In the genomic region with DNA sequence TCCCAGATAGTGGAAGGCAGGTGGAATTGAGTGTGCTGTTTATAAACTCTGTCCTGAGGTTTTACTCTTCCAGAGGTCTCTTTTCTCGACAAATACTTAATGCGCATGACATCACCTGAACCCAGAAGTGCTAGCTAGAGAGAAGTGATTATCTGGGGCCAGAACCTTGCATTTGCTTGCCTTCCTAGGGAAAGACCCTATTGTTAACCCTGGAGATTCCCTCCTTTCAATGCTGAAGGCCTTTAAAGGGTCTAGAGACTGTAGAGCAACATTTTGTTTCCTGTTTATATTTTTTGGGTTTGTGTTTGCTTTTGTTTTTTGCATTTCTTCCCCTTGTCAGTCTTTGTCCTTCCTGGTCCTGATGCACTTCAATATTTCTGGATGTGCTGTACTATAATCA, we compare ENCODE assay signal across 12 cellular contexts. TPM values are rescaled to one million over a fixed set of nuclear protein-coding genes. Genes with fewer than 3 reads are reported as not detected.
DNase-seq lines count a peak whose midpoint lies in the region; ATAC-seq and TF ChIP-seq lines count a peak whose summit lies in the region.
"Had no signal": no experiment of that assay in that cellular context is flagged by ENCODE, and none has a peak within 500 bp of the region (broad histone marks: within the 10 kb centered on the region; RNA-seq: fewer than 3 reads in every experiment).

No MANE protein-coding gene starts in this region.

- no peak overlapping the region for H3K4me3 Mint-ChIP-seq in activated CD4-positive, alpha-beta T cell treated with anti-CD3 and anti-CD28 coated beads, Interleukin-2, amount 10 ng/mL, durations not matched to agents 7 days and 5 days
- H3K4me3 Mint-ChIP-seq in activated naive CD8-positive, alpha-beta T cell treated with anti-CD3 and anti-CD28 coated beads, Interleukin-2, amount 50 U/mL, for 24 hours, result no peak overlapping the region
- H3K4me3 Mint-ChIP-seq: endodermal cell had no signal

- H3K36me3 Mint-ChIP-seq in activated CD4-positive, alpha-beta T cell treated with anti-CD3 and anti-CD28 coated beads, Interleukin-2, amount 10 ng/mL, durations not matched to agents 7 days and 5 days (ENCODE audit: low read depth), result peaks cover 21% of the 10 kb centered on the region
- H3K36me3 Mint-ChIP-seq in activated naive CD8-positive, alpha-beta T cell treated with anti-CD3 and anti-CD28 coated beads, Interleukin-2, amount 50 U/mL, for 24 hours (ENCODE audit: low read depth), result peaks cover 2% of the 10 kb centered on the region
- H3K36me3 Mint-ChIP-seq: activated naive CD4-positive, alpha-beta T cell treated with anti-CD3 and anti-CD28 coated beads, Interleukin-2, amount 50 U/mL, for 72 hours had no signal

- H3K36me3 ChIP-seq in lung (ENCODE audit: control insufficient read depth in 2 of 2, insufficient read depth in 2 of 2, low read length in 2 of 2) (peaks cover 0 to 3% of the 10 kb centered on the region in 2 donors), tibial artery (no peaks in the 10 kb centered on the region)

- peak overlapping the region; percentile 60 for H3K27ac Mint-ChIP-seq in activated CD4-positive, alpha-beta T cell treated with anti-CD3 and anti-CD28 coated beads, Interleukin-2, amount 10 ng/mL, durations not matched to agents 7 days and 5 days
- peak overlapping the region; percentile 81 for H3K27ac Mint-ChIP-seq in activated naive CD8-positive, alpha-beta T cell treated with anti-CD3 and anti-CD28 coated beads, Interleukin-2, amount 50 U/mL, for 24 hours
- H3K27ac Mint-ChIP-seq: endodermal cell had no signal

- H3K4me3 ChIP-seq in lung (no peak overlapping the region), tibial artery (no peak overlapping the region)

- POLR2A ChIA-PET in activated CD4-positive, alpha-beta T cell treated with anti-CD3 and anti-CD28 coated beads, Interleukin-2, amount 10 ng/mL, durations not matched to agents 7 days and 5 days (lab: Charles Lee), result interaction anchor here (0.9 kb wide), 1 partner anchor 10 kb away, joined by 4 read pairs; no protein-coding TSS in a partner anchor

- DNase-seq in activated CD4-positive, alpha-beta T cell treated with anti-CD3 and anti-CD28 coated beads, Interleukin-2, amount 10 ng/mL, durations not matched to agents 7 days and 5 days, result no peak
- DNase-seq in activated CD4-positive, alpha-beta T cell treated with anti-CD3 and anti-CD28 coated beads for 4 hours, result no peak
- DNase-seq in activated naive CD8-positive, alpha-beta T cell treated with anti-CD3 and anti-CD28 coated beads, Interleukin-2, amount 50 U/mL, for 24 hours, result no peak
- no peak for DNase-seq in lung (ENCODE audit: low spot score)
- DNase-seq in tibial artery, result no peak
- DNase-seq in SW 1271 (lab: John Stamatoyannopoulos, UW), result no peak
- DNase-seq in NCI-H345 treated with DMSO at 0.1 percent for 48 hours (lab: John Stamatoyannopoulos, UW; ENCODE audit: unreplicated experiment), result no peak
- no peak for DNase-seq in AG20443 (ENCODE audit: low spot score)
- DNase-seq: activated CD4-positive, alpha-beta T cell treated with anti-CD3 and anti-CD28 coated beads for 1 hour; endodermal cell; NCI-H345 had no signal

- H3K27me3 ChIP-seq in lung (ENCODE audit: control insufficient read depth, insufficient read depth), result no peaks in the 10 kb centered on the region
- no peaks in the 10 kb centered on the region for H3K27me3 ChIP-seq in tibial artery

- TF ChIP-seq CTCF in lung (IDR thresholded peaks at IDR 0.05; ENCODE audit: control extremely low read depth, extremely low read depth) (no peak), tibial artery (IDR thresholded peaks at IDR 0.05) (no peak)

- no peaks in the 10 kb centered on the region for H3K27me3 Mint-ChIP-seq in activated CD4-positive, alpha-beta T cell treated with anti-CD3 and anti-CD28 coated beads, Interleukin-2, amount 10 ng/mL, durations not matched to agents 7 days and 5 days
- H3K27me3 Mint-ChIP-seq in activated naive CD8-positive, alpha-beta T cell treated with anti-CD3 and anti-CD28 coated beads, Interleukin-2, amount 50 U/mL, for 24 hours, result no peaks in the 10 kb centered on the region

- 72 to 81% methylated on average over 2 of the region's 2 CpGs for WGBS in lung, 2 donors

- intact Hi-C loops in tibial artery (cut with DNase I; ENCODE audit: low total_unique reads), result no loop called here

- H3K4me1 ChIP-seq in lung (ENCODE audit: control insufficient read depth in 2 of 2, insufficient read depth in 2 of 2, low read length in 2 of 2) (peaks cover 16 to 51% of the 10 kb centered on the region in 2 donors), tibial artery (peaks cover 0 to 73% (median 39%) of the 10 kb centered on the region in 4 donors)

- H3K4me1 Mint-ChIP-seq in activated CD4-positive, alpha-beta T cell treated with anti-CD3 and anti-CD28 coated beads, Interleukin-2, amount 10 ng/mL, durations not matched to agents 7 days and 5 days, result peaks cover 54% of the 10 kb centered on the region
- H3K4me1 Mint-ChIP-seq in activated naive CD8-positive, alpha-beta T cell treated with anti-CD3 and anti-CD28 coated beads, Interleukin-2, amount 50 U/mL, for 24 hours, result peaks cover 53% of the 10 kb centered on the region

- H3K27ac ChIP-seq in lung (ENCODE audit: low read depth in 1 of 2, low read length in 1 of 2) (peak overlapping the region; percentile 60 to 80), tibial artery (peak overlapping the region; percentile 46 to 48)

- ATAC-seq in activated naive CD8-positive, alpha-beta T cell treated with anti-CD3 and anti-CD28 coated beads, Interleukin-2, amount 50 U/mL, for 24 hours, result no peak
- no peak for ATAC-seq in lung (ENCODE audit: insufficient read depth, low FRiP score)

- CTCF ChIA-PET in activated CD4-positive, alpha-beta T cell treated with anti-CD3 and anti-CD28 coated beads, Interleukin-2, amount 10 ng/mL, durations not matched to agents 7 days and 5 days (lab: Charles Lee), result interaction anchor here (0.6 to 2.6 kb wide), 4 partner anchors 9 to 474 kb away, joined by 3 to 12 read pairs (median 6); no protein-coding TSS in a partner anchor

- H3K9me3 Mint-ChIP-seq in activated CD4-positive, alpha-beta T cell treated with anti-CD3 and anti-CD28 coated beads, Interleukin-2, amount 10 ng/mL, durations not matched to agents 7 days and 5 days, result no peaks in the 10 kb centered on the region
- no peaks in the 10 kb centered on the region for H3K9me3 Mint-ChIP-seq in activated naive CD8-positive, alpha-beta T cell treated with anti-CD3 and anti-CD28 coated beads, Interleukin-2, amount 50 U/mL, for 24 hours
- H3K9me3 Mint-ChIP-seq: activated naive CD4-positive, alpha-beta T cell treated with anti-CD3 and anti-CD28 coated beads, Interleukin-2, amount 50 U/mL, for 72 hours; endodermal cell had no signal

- H3K9me3 ChIP-seq in lung (ENCODE audit: control insufficient read depth in 2 of 2, insufficient read depth in 1 of 2, low read length in 1 of 2), result no peaks in the 10 kb centered on the region
- H3K9me3 ChIP-seq in tibial artery, result no peaks in the 10 kb centered on the region

RNA-seq across cellular contexts. Expression of gene ATP2B4, which starts 36.2 kb away (rescaled TPM):
- total RNA-seq in activated CD4-positive, alpha-beta T cell treated with anti-CD3 and anti-CD28 coated beads, Interleukin-2, amount 10 ng/mL, durations not matched to agents 7 days and 5 days, result 10 to 100 TPM; 77.8 to 82.4 TPM
- total RNA-seq in lung, result 100 to 1,000 TPM in 1 of 2 donors, 10 to 100 TPM in 1; 99.6 to 145 TPM
- 10 to 100 TPM; 35.9 to 53.1 TPM for polyA plus RNA-seq in lung
